Comparison of ENCODE assay signal across 21 cellular contexts in the genomic region with DNA sequence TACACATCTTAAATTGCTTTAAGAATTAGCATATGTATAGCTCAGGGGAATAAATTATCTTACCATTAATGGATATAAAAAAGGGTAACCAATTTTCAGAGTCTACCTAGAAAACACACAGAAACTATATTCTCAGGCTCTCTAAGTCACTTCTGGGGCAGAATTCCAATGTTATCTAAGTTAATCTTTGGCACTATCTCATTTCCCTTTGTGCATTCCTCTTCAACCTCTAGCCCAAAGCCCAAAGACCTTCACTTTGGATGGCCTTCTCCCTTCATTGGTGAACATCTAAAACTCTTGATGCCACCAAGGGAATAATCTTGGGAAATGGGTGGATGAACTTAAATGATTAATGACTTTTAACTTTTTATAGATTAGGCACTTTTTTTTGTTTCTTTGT.
DNase-seq lines count a peak whose midpoint lies in the region; ATAC-seq, FAIRE-seq and TF ChIP-seq lines count a peak whose summit lies in the region.
"Had no signal": no experiment of that assay in that cellular context is flagged by ENCODE, and none has a peak within 500 bp of the region (broad histone marks: within the 10 kb centered on the region; RNA-seq: fewer than 3 reads in every experiment).

No MANE protein-coding gene starts in this region.

- no peaks in the 10 kb centered on the region for H4K20me1 ChIP-seq in endothelial cell of umbilical vein (replicated peaks; ENCODE audit: control insufficient read depth, extremely low read depth, insufficient read depth, low read length)
- H4K20me1 ChIP-seq in osteoblast (ENCODE audit: insufficient read depth, low read length): peaks cover 8% of the 10 kb centered on the region

- H3K4me3 ChIP-seq in endothelial cell of umbilical vein (replicated peaks in 1 of 3; ENCODE audit: insufficient read depth in 1 of 3, low read depth in 1 of 3, low read length in 3 of 3) (no peak overlapping the region), osteoblast (ENCODE audit: insufficient read depth, low read length) (no peak overlapping the region)
- H3K4me3 ChIP-seq: Peyer's patch had no signal

- H3K9ac ChIP-seq in endothelial cell of umbilical vein (replicated peaks; ENCODE audit: extremely low read depth, insufficient read depth, low read length): no peak overlapping the region

- H3K9me1 ChIP-seq in endothelial cell of umbilical vein (replicated peaks; ENCODE audit: control insufficient read depth, extremely low read depth, insufficient read depth, low read length): no peaks in the 10 kb centered on the region

- no peak for TF ChIP-seq CTCF in endothelial cell of umbilical vein (IDR thresholded peaks at IDR 0.05; ENCODE audit: extremely low read depth in 1 of 2, insufficient read depth in 1 of 2, low read depth in 1 of 2, low read length in 2 of 2)
- TF ChIP-seq CTCF in osteoblast (IDR thresholded peaks at IDR 0.05; ENCODE audit: extremely low read depth, low read depth, low read length): no peak

- POLR2A ChIA-PET in endothelial cell of umbilical vein (lab: Charles Lee): no interaction called here

- H3K79me2 ChIP-seq in endothelial cell of umbilical vein (ENCODE audit: control insufficient read depth, insufficient read depth, low read length) (peaks cover 72% of the 10 kb centered on the region), osteoblast (ENCODE audit: insufficient read depth, low read length) (peaks cover 73% of the 10 kb centered on the region)

- DNase-seq in EL: peak; percentile 30
- DNase-seq in endothelial cell of umbilical vein (ENCODE audit: low read depth, low spot score): peak; percentile 54
- peak; percentile 63 for DNase-seq in osteoblast (ENCODE audit: insufficient read length, low spot score, missing footprints)
- no peak for DNase-seq in UCSD-AML1 (lab: John Stamatoyannopoulos, UW; ENCODE audit: unreplicated experiment)
- no peak for DNase-seq in mesenteric fat pad (ENCODE audit: low spot score)
- DNase-seq in SIG-M5 (lab: John Stamatoyannopoulos, UW): no peak
- DNase-seq: Calu3; CD8-positive, alpha-beta memory T cell; DMS153; GOT3; Karpas-422; NCI-H1694; NCI-H2081; NCI-H2171 treated with DMSO at 0.1 percent for 48 hours; NCI-H524 treated with DMSO at 0.1 percent for 48 hours; NCI-H82; Peyer's patch had no signal

- BruUV-seq in endothelial cell of umbilical vein (replicated peaks; lab: Mats Ljungman, UMichigan): no TSS peak

- TF ChIP-seq POLR2A in endothelial cell of umbilical vein (IDR thresholded peaks at IDR 0.05; ENCODE audit: low read depth, low read length): no peak

- dilution Hi-C loops in endothelial cell of umbilical vein (cut with MboI; ENCODE audit: extremely low pct_ligation_motif_present, low sequenced_read_pairs): no loop called here

- FAIRE-seq in endothelial cell of umbilical vein (lab: Jason Lieb, UNC): no peak

- H3K27ac ChIP-seq in endothelial cell of umbilical vein (ENCODE audit: insufficient read depth, low read depth, low read length): no peak overlapping the region
- H3K27ac ChIP-seq in osteoblast (ENCODE audit: low read depth, low read length): no peak overlapping the region
- H3K27ac ChIP-seq: C4-2B, Peyer's patch had no signal

- no peak overlapping the region for H2AFZ ChIP-seq in endothelial cell of umbilical vein (ENCODE audit: low read depth, low read length)
- no peak overlapping the region for H2AFZ ChIP-seq in osteoblast (ENCODE audit: low read length)

- CTCF ChIA-PET in endothelial cell of umbilical vein (lab: Charles Lee): interaction anchor here (1.3 to 1.6 kb wide), 3 partner anchors 27 to 110 kb away, joined by 3 to 5 read pairs (median 4); no protein-coding TSS in a partner anchor

- H3K36me3 ChIP-seq in endothelial cell of umbilical vein (ENCODE audit: control insufficient read depth in 2 of 2, extremely low read depth in 1 of 2, insufficient read depth in 2 of 2, low read length in 2 of 2) (no peaks in the 10 kb centered on the region), osteoblast (ENCODE audit: insufficient read depth, low read length) (no peaks in the 10 kb centered on the region)
- H3K36me3 ChIP-seq: Peyer's patch had no signal

- H3K4me2 ChIP-seq in endothelial cell of umbilical vein (ENCODE audit: insufficient read depth, low read length): no peak overlapping the region
- H3K4me2 ChIP-seq in osteoblast (ENCODE audit: insufficient read depth, low read length): no peak overlapping the region

- H3K27me3 ChIP-seq in endothelial cell of umbilical vein (ENCODE audit: control insufficient read depth in 2 of 2, insufficient read depth in 2 of 2, low read length in 2 of 2): no peaks in the 10 kb centered on the region
- no peaks in the 10 kb centered on the region for H3K27me3 ChIP-seq in osteoblast (ENCODE audit: insufficient read depth, low read length)
- H3K27me3 ChIP-seq: Peyer's patch had no signal

- intact Hi-C loops in endothelial cell of umbilical vein (cut with micrococcal nuclease): loop anchor here (5.0 kb wide), 1 partner anchor 36 kb away; no protein-coding TSS in a partner anchor

- H3K4me1 ChIP-seq in endothelial cell of umbilical vein (ENCODE audit: control insufficient read depth, extremely low read depth, insufficient read depth, low read length) (peaks cover 8% of the 10 kb centered on the region), osteoblast (ENCODE audit: insufficient read depth, low read length) (peaks cover 8% of the 10 kb centered on the region)
- H3K4me1 ChIP-seq: Peyer's patch had no signal

- H3K9me3 ChIP-seq in endothelial cell of umbilical vein (replicated peaks; ENCODE audit: control insufficient read depth, insufficient read depth, low read length): no peaks in the 10 kb centered on the region
- no peaks in the 10 kb centered on the region for H3K9me3 ChIP-seq in osteoblast (ENCODE audit: low read depth, low read length)
- H3K9me3 ChIP-seq: Peyer's patch had no signal

- peak; percentile 49; the same call in 2 of the 3 replicates for ATAC-seq in SK-N-SH treated with all-trans-retinoic acid at 6 μM for 48 hours
- ATAC-seq: HCT116, Right ventricle myocardium inferior had no signal

TF ChIP-seq in SK-N-SH treated with all-trans-retinoic acid at 6 μM for 48 hours, 23 proteins besides CTCF, POLR2A, EP300 and RAD21:
- TF ChIP-seq TSHZ2 (CRISPR knock-in tag; IDR thresholded peaks at IDR 0.05): no peak
- 0 out of 2 replicates have a peak, but pooled peaks have one; percentile 18 for TF ChIP-seq ISL1 (CRISPR knock-in tag; IDR thresholded peaks at IDR 0.05)
TF ChIP-seq in SK-N-SH treated with all-trans-retinoic acid at 6 μM for 48 hours: peak in this region for 1.

TF ChIP-seq in endothelial cell of umbilical vein, 7 proteins besides CTCF, POLR2A, EP300 and RAD21:
- TF ChIP-seq GATA2 (IDR thresholded peaks at IDR 0.05; ENCODE audit: insufficient read depth, insufficient read length, low read depth, low read length) (peak; percentile 49), FOS (IDR thresholded peaks at IDR 0.05; ENCODE audit: borderline replicate concordance, insufficient read depth, low read length) (no peak)

Comparison
In these comparisons a context has a peak if more than half of its experiments do, and no peak if none do; other contexts are left out.
1. DNase-seq: peak in EL (single experiment), endothelial cell of umbilical vein (single experiment) and osteoblast (single experiment); none in UCSD-AML1 (single experiment), mesenteric fat pad (single experiment) and SIG-M5 (single experiment).